In the genomic region with DNA sequence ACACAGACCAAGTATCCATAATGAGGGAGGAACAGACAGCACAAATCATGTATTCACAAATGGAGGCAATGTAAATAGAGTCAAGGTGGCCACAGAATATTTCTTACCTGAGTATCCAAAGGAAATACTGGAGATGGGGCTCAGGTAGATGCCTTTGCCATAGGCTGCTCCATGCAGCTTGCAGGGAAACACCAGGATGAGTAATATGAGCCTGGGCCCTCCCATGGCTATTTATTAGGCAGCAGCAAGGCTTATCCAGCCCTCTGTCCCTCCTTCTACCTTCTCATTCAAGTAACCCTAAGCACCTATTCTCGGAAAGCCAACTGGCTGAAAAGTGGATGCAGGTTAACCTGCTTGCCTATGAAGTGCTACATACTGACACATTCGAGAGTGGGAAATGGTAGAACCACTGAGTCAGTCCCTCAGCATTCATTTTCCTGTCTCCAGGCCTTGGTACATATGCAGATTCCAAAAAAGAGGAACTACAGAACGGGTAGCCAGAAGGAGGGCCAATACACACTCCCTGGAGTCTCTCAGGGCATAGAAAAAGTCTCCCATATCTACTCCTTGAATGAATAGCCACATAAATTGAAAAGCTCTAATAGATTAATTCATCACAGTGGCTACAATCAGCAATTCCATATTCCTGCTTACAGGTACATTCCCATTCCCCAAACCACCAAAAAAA, we compare ENCODE assay signal across 20 cellular contexts. TPM values are rescaled to one million over a fixed set of nuclear protein-coding genes. Genes with fewer than 3 reads are reported as not detected.
DNase-seq lines count a peak whose midpoint lies in the region; TF ChIP-seq lines count a peak whose summit lies in the region.
"Had no signal": no experiment of that assay in that cellular context is flagged by ENCODE, and none has a peak within 500 bp of the region (broad histone marks: within the 10 kb centered on the region; RNA-seq: fewer than 3 reads in every experiment).

No MANE protein-coding gene starts in this region.

- no peak overlapping the region for H3K9ac ChIP-seq in SK-N-SH
- H3K9ac ChIP-seq: KMS-11 had no signal

- H3K27me3 Mint-ChIP-seq in CD14-positive monocyte (ENCODE audit: low read depth in 3 of 3), result peaks cover 0 to 3% (median 0%) of the 10 kb centered on the region in 3 donors
- H3K27me3 Mint-ChIP-seq in immature natural killer cell (ENCODE audit: low read depth in 3 of 3), result no peaks in the 10 kb centered on the region

- H2AFZ ChIP-seq in SK-N-SH (ENCODE audit: low read depth), result no peak overlapping the region

- H3K9me3 Mint-ChIP-seq in CD14-positive monocyte (no peaks in the 10 kb centered on the region), immature natural killer cell (no peaks in the 10 kb centered on the region)

- H3K9me2 ChIP-seq in SK-N-SH, result no peaks in the 10 kb centered on the region

- DNase-seq in CD14-positive monocyte (ENCODE audit: low spot score) (no peak), CD1c-positive myeloid dendritic cell (ENCODE audit: extremely low spot score) (peak; percentile 53), SK-N-SH (no peak), epithelial cell of esophagus (ENCODE audit: low read depth) (peak; percentile 5), inferior parietal cortex (ENCODE audit: extremely low spot score) (no peak), NAMALWA (ENCODE audit: low spot score) (no peak), immature natural killer cell (no peak)
- DNase-seq: ACHN, C1 segment of cervical spinal cord, COR-L47, DMS 273 treated with DMSO at 0.1 percent for 48 hours, DND-41, NCI-H1092, NCI-H1436 treated with DMSO at 0.1 percent for 48 hours, NCI-H2029, NCI-H345, NCI-H524 treated with DMSO at 0.1 percent for 48 hours, Peyer's patch, Right ventricle myocardium superior had no signal

- H3K4me3 ChIP-seq in SK-N-SH (ENCODE audit: low read depth in 2 of 2, low read length in 1 of 2) (no peak overlapping the region), epithelial cell of esophagus (ENCODE audit: low read length) (no peak overlapping the region)
- H3K4me3 ChIP-seq: Peyer's patch had no signal

- H3K36me3 ChIP-seq in SK-N-SH (replicated peaks in 1 of 2; ENCODE audit: control insufficient read depth in 1 of 2, insufficient read depth in 2 of 2, low read length in 1 of 2), result peaks cover 60 to 64% of the 10 kb centered on the region in 2 experiments

- TF ChIP-seq CTCF in CD14-positive monocyte (IDR thresholded peaks at IDR 0.05) (no peak), SK-N-SH (IDR thresholded peaks at IDR 0.05) (no peak), epithelial cell of esophagus (IDR thresholded peaks at IDR 0.05; ENCODE audit: insufficient read depth, low read depth, low read length, missing control alignments) (no peak)

- intact Hi-C loops in CD14-positive monocyte (cut with micrococcal nuclease), result no loop called here

- TF ChIP-seq RAD21 in SK-N-SH (IDR thresholded peaks at IDR 0.05; ENCODE audit: low read length), result no peak

- POLR2A ChIA-PET in SK-N-SH (lab: Yijun Ruan, JAX), result no interaction called here

- peaks cover 0 to 7% of the 10 kb centered on the region in 2 experiments; a peak in 1 of 4 replicates for H3K4me1 ChIP-seq in SK-N-SH (ENCODE audit: control insufficient read depth in 1 of 2, insufficient read depth in 2 of 2, low read depth in 1 of 2, low read length in 1 of 2)
- H3K4me1 ChIP-seq: Peyer's patch had no signal

- 92% methylated on average over 3 of the region's 3 CpGs for WGBS in SK-N-SH (ENCODE audit: low lambda C conversion rate)

- H3K27ac Mint-ChIP-seq in CD14-positive monocyte (peak overlapping the region; percentile 15 to 83 (median 75)), immature natural killer cell (no peak overlapping the region)

- peaks cover 66 to 81% of the 10 kb centered on the region in 2 donors for H3K36me3 Mint-ChIP-seq in CD14-positive monocyte
- peaks cover 35 to 58% (median 43%) of the 10 kb centered on the region in 3 donors for H3K36me3 Mint-ChIP-seq in immature natural killer cell

- CTCF ChIA-PET in SK-N-SH (lab: Yijun Ruan, JAX), result no interaction called here

- H4K20me1 ChIP-seq in SK-N-SH (ENCODE audit: insufficient read depth), result no peaks in the 10 kb centered on the region

- H3F3A ChIP-seq in SK-N-SH (replicated peaks; ENCODE audit: insufficient read depth), result peaks cover 23% of the 10 kb centered on the region

- TF ChIP-seq EP300 in SK-N-SH (IDR thresholded peaks at IDR 0.05; ENCODE audit: borderline replicate concordance in 1 of 2, low read depth in 1 of 2, low read length in 1 of 2), result no peak

- no peaks in the 10 kb centered on the region for H3K9me3 ChIP-seq in SK-N-SH
- H3K9me3 ChIP-seq: Peyer's patch had no signal

- H3K4me2 ChIP-seq in SK-N-SH, result peak overlapping the region; percentile 27; the same call in 1 of the 2 replicates
- H3K4me2 ChIP-seq: KMS-11 had no signal

- H3K79me2 ChIP-seq in SK-N-SH (ENCODE audit: insufficient read depth), result no peaks in the 10 kb centered on the region

- H3K4me1 Mint-ChIP-seq in CD14-positive monocyte (peaks cover 11% of the 10 kb centered on the region), immature natural killer cell (no peaks in the 10 kb centered on the region)

- peak overlapping the region in 1 of 2 experiments; percentile 60; a peak in 2 of 4 replicates for H3K27ac ChIP-seq in SK-N-SH (ENCODE audit: low read depth in 2 of 2, low read length in 1 of 2)
- H3K27ac ChIP-seq: KMS-11, Peyer's patch had no signal

- H3K4me3 Mint-ChIP-seq in CD14-positive monocyte (no peak overlapping the region), immature natural killer cell (no peak overlapping the region)

- H3K27me3 ChIP-seq in SK-N-SH (ENCODE audit: insufficient read depth), result no peaks in the 10 kb centered on the region
- H3K27me3 ChIP-seq: Peyer's patch had no signal

TF ChIP-seq in SK-N-SH, 30 proteins besides CTCF, POLR2A, EP300 and RAD21:
- TF ChIP-seq CHD2 (IDR thresholded peaks at IDR 0.05; ENCODE audit: low read length, partially characterized antibody) (no peak), FOXJ3 (CRISPR knock-in tag; IDR thresholded peaks at IDR 0.05) (no peak), SIN3A (IDR thresholded peaks at IDR 0.05; ENCODE audit: borderline replicate concordance, low read depth, low read length) (no peak)
- TF ChIP-seq, protein P1, sequence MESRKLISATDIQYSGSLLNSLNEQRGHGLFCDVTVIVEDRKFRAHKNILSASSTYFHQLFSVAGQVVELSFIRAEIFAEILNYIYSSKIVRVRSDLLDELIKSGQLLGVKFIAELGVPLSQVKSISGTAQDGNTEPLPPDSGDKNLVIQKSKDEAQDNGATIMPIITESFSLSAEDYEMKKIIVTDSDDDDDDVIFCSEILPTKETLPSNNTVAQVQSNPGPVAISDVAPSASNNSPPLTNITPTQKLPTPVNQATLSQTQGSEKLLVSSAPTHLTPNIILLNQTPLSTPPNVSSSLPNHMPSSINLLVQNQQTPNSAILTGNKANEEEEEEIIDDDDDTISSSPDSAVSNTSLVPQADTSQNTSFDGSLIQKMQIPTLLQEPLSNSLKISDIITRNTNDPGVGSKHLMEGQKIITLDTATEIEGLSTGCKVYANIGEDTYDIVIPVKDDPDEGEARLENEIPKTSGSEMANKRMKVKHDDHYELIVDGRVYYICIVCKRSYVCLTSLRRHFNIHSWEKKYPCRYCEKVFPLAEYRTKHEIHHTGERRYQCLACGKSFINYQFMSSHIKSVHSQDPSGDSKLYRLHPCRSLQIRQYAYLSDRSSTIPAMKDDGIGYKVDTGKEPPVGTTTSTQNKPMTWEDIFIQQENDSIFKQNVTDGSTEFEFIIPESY (IDR thresholded peaks at IDR 0.05; ENCODE audit: borderline replicate concordance, low read depth), result no peak
- TF ChIP-seq, protein P2, sequence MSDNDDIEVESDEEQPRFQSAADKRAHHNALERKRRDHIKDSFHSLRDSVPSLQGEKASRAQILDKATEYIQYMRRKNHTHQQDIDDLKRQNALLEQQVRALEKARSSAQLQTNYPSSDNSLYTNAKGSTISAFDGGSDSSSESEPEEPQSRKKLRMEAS (IDR thresholded peaks at IDR 0.05; ENCODE audit: low read depth), result no peak

RNA-seq across cellular contexts. Expression of a gene that starts 18.3 kb away (rescaled TPM):
- polyA plus RNA-seq in CD14-positive monocyte (100 to 1,000 TPM; 986 to 999 TPM), SK-N-SH (2012; rRNA removed) (1,453 and 1,539 TPM in 2 replicates), immature natural killer cell (100 to 1,000 TPM; 181 to 233 (median 224) TPM)
- 1,382 and 1,692 TPM in 2 replicates for polyA plus RNA-seq in SK-N-SH (2012; cell fraction: cytosol; rRNA removed)
- polyA plus RNA-seq in SK-N-SH (2012; cell fraction: nucleus; rRNA removed), result 1,500 and 1,629 TPM in 2 replicates

RNA-seq across cellular contexts. Expression of a gene that starts 23.1 kb away (rescaled TPM):
- 10 to 100 TPM; 12.9 to 13.5 TPM for polyA plus RNA-seq in CD14-positive monocyte
- polyA plus RNA-seq in SK-N-SH (2012; rRNA removed), result 57.7 and 76.6 TPM in 2 replicates
- 35.6 and 38.4 TPM in 2 replicates for polyA plus RNA-seq in SK-N-SH (2012; cell fraction: cytosol; rRNA removed)
- polyA plus RNA-seq in SK-N-SH (2012; cell fraction: nucleus; rRNA removed), result 290 and 367 TPM in 2 replicates
- polyA plus RNA-seq in immature natural killer cell, result 10 to 100 TPM; 11.0 to 26.8 (median 19.1) TPM

RNA-seq across cellular contexts. Expression of a gene that starts 51.7 kb away (rescaled TPM):
- polyA plus RNA-seq in CD14-positive monocyte (not detected), SK-N-SH (2012; rRNA removed) (0.06 and 0.10 TPM in 2 replicates), immature natural killer cell (not detected)
- polyA plus RNA-seq in SK-N-SH (2012; cell fraction: cytosol; rRNA removed), result 0.05 and 0.17 TPM in 2 replicates
- 0.06 and 0.07 TPM in 2 replicates for polyA plus RNA-seq in SK-N-SH (2012; cell fraction: nucleus; rRNA removed)

Comparison
In these comparisons a context has a peak if more than half of its experiments do, and no peak if none do; other contexts are left out.
1. DNase-seq: peak in CD1c-positive myeloid dendritic cell (single experiment) and epithelial cell of esophagus (single experiment); none in CD14-positive monocyte (single experiment), SK-N-SH (single experiment), inferior parietal cortex (single experiment), NAMALWA (single experiment) and immature natural killer cell (0 of 3).
2. H3K27ac Mint-ChIP-seq: peak in CD14-positive monocyte (7 of 7); none in immature natural killer cell (0 of 6).